8 cellular contexts compared by ENCODE assay signal in genomic region chr1:146386851-146387749, GRCh38.
DNase-seq lines count a peak whose midpoint lies in the region; ATAC-seq and TF ChIP-seq lines count a peak whose summit lies in the region.
"Not testable (repeated sequence)": the region's sequence is repeated elsewhere in the genome, so short reads cannot be mapped to it uniquely, and the experiment has no call there.

No MANE protein-coding gene starts in this region.

- intact Hi-C loops in heart right ventricle (cut with DNase I) = not testable (repeated sequence)

- not testable (repeated sequence) for H3K9me3 ChIP-seq in heart right ventricle; parathyroid adenoma (ENCODE audit: control insufficient read depth, low read length)

- TF ChIP-seq CTCF in 22Rv1 (IDR thresholded peaks at IDR 0.05); heart right ventricle (IDR thresholded peaks at IDR 0.05); parathyroid adenoma (IDR thresholded peaks at IDR 0.05): not testable (repeated sequence)

- not testable (repeated sequence) for H3K79me2 ChIP-seq in parathyroid adenoma

- H3K4me1 ChIP-seq in heart right ventricle, parathyroid adenoma: not testable (repeated sequence)

- H3K4me2 ChIP-seq in parathyroid adenoma (ENCODE audit: low read length) = peak overlapping the region; percentile 65

- H2AFZ ChIP-seq in parathyroid adenoma = peak overlapping the region; percentile 88

- H3K9ac ChIP-seq in parathyroid adenoma = not testable (repeated sequence)

- H3K27me3 ChIP-seq in heart right ventricle; parathyroid adenoma (ENCODE audit: control insufficient read depth, insufficient read depth, low read length): not testable (repeated sequence)

- H3K4me3 ChIP-seq in heart right ventricle (peak overlapping the region in 9 of 10 donors; percentile 38 to 65 (median 59)), parathyroid adenoma (ENCODE audit: low read depth, low read length) (peak overlapping the region; percentile 52)

- H3K27ac ChIP-seq in 22Rv1 (peak overlapping the region; percentile 94), heart right ventricle (peak overlapping the region; percentile 86 to 97 (median 93)), parathyroid adenoma (peak overlapping the region; percentile 93)

- not testable (repeated sequence) for H3K36me3 ChIP-seq in heart right ventricle; parathyroid adenoma (ENCODE audit: control insufficient read depth, insufficient read depth, low read length)

- 0 to 1% methylated on average over 23 to 28 of the region's 39 CpGs for WGBS in heart right ventricle, 2 donors

- DNase-seq in NCI-H146 (lab: John Stamatoyannopoulos, UW) (peak; percentile 81), SW 1271 (lab: John Stamatoyannopoulos, UW) (peak; percentile 19 to 71), amygdala (lab: John Stamatoyannopoulos, UW) (peak in 49 of 56 donors; percentile 9 to 89 (median 47)), heart right ventricle (peak; percentile 44 to 76)

- ATAC-seq in GM18508 (IDR thresholded peaks at IDR 0.05; ENCODE audit: insufficient read depth, unreplicated experiment) (peak; percentile 71), HG02938 (IDR thresholded peaks at IDR 0.05; ENCODE audit: unreplicated experiment) (peak; percentile 85), heart right ventricle (peak; percentile 98 to 99 (median 99))

Comparison
In these comparisons a context has a peak if more than half of its experiments do, and no peak if none do; other contexts are left out.
1. Peak in every context shown above with its lines: DNase-seq, ATAC-seq, H3K4me3 ChIP-seq and H3K27ac ChIP-seq.